In the genomic region with DNA sequence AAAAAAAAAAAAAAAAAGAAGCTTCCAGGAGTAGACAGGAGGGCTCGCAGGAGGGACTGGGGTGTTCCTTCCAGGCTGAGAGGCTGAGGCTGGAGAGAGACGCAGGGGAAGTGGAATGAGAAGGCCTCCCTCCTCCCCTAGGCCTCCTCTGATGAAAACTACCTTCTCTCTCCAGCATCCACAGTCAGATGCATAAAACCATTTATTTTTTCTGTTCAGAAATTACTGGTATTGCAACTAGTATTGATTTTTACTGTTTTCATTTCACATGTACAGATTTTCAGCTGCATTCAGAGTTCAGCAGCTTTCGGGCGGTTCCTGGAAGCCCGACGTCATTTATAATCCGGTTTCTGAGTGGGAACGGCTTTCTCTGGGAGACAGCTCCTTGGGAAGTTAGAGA, we compare ENCODE assay signal across 19 cellular contexts. TPM values are rescaled to one million over a fixed set of nuclear protein-coding genes. Genes with fewer than 3 reads are reported as not detected.
DNase-seq lines count a peak whose midpoint lies in the region; ATAC-seq, FAIRE-seq and TF ChIP-seq lines count a peak whose summit lies in the region.
"Had no signal": no experiment of that assay in that cellular context is flagged by ENCODE, and none has a peak within 500 bp of the region (broad histone marks: within the 10 kb centered on the region; RNA-seq: fewer than 3 reads in every experiment).

No MANE protein-coding gene starts in this region.

- H3K79me2 ChIP-seq in KMS-11 (ENCODE audit: insufficient read depth, low read depth), result no peaks in the 10 kb centered on the region
- H3K79me2 ChIP-seq in GM12878 (ENCODE audit: control insufficient read depth, insufficient read depth, low read length), result peaks cover 28% of the 10 kb centered on the region

- peak overlapping the region; percentile 45; the same call in 1 of the 2 replicates for H3K4me2 ChIP-seq in KMS-11
- H3K4me2 ChIP-seq in GM12878 (ENCODE audit: control insufficient read depth, insufficient read depth), result peak overlapping the region; percentile 94

- TF ChIP-seq EP300 in GM12878 (IDR thresholded peaks at IDR 0.05; ENCODE audit: borderline replicate concordance in 1 of 2, control insufficient read depth in 1 of 2, low read depth in 2 of 2, low read length in 2 of 2), result no peak

- SMC1A ChIA-PET in GM12878 (lab: Charles Lee; ENCODE audit: uncharacterized antibody, unreplicated experiment), result interaction anchor here (1.1 to 7.1 kb wide), 7 partner anchors 18 to 608 kb away, joined by 3 to 132 read pairs (median 3); no protein-coding TSS in a partner anchor

- H2AFZ ChIP-seq in KMS-11 (ENCODE audit: low read depth) (peak overlapping the region; percentile 45; the same call in 1 of the 2 replicates), GM12878 (ENCODE audit: control insufficient read depth, low read depth, low read length) (peak overlapping the region; percentile 44)

- no peak overlapping the region for H3K4me3 ChIP-seq in KMS-11 (IDR thresholded peaks at IDR 0.05; ENCODE audit: insufficient read depth, low read depth, low read length)
- peak overlapping the region; percentile 71 for H3K4me3 ChIP-seq in GM12878
- H3K4me3 ChIP-seq: Peyer's patch, vagina had no signal

- no peaks in the 10 kb centered on the region for H3K36me3 Mint-ChIP-seq in activated CD8-positive, alpha-beta T cell treated with anti-CD3 and anti-CD28 coated beads, Interleukin-2, amount 10 ng/mL, durations not matched to agents 7 days and 5 days (ENCODE audit: low read depth)
- no peaks in the 10 kb centered on the region for H3K36me3 Mint-ChIP-seq in activated CD8-positive, alpha-beta T cell treated with anti-CD3 and anti-CD28 coated beads for 36 hours (ENCODE audit: low read depth)
- no peaks in the 10 kb centered on the region for H3K36me3 Mint-ChIP-seq in progenitor cell of endocrine pancreas (ENCODE audit: insufficient read depth)

- no peak overlapping the region for H3K9ac ChIP-seq in KMS-11
- peak overlapping the region; percentile 79 for H3K9ac ChIP-seq in GM12878 (ENCODE audit: control insufficient read depth, insufficient read depth, low read length)
- H3K9ac ChIP-seq: SK-N-SH had no signal

- no peaks in the 10 kb centered on the region for H4K20me1 ChIP-seq in KMS-11 (ENCODE audit: insufficient read depth)
- no peaks in the 10 kb centered on the region for H4K20me1 ChIP-seq in GM12878 (ENCODE audit: control insufficient read depth, insufficient read depth)

- FAIRE-seq in GM12878 (lab: Jason Lieb, UNC), result no peak
- FAIRE-seq: HepG2 had no signal

- peak overlapping the region; percentile 7 for H3K4me3 Mint-ChIP-seq in activated CD8-positive, alpha-beta T cell treated with anti-CD3 and anti-CD28 coated beads, Interleukin-2, amount 10 ng/mL, durations not matched to agents 7 days and 5 days
- no peak overlapping the region for H3K4me3 Mint-ChIP-seq in activated CD8-positive, alpha-beta T cell treated with anti-CD3 and anti-CD28 coated beads for 36 hours
- peak overlapping the region; percentile 35 for H3K4me3 Mint-ChIP-seq in progenitor cell of endocrine pancreas (ENCODE audit: low read depth)

- POLR2A ChIA-PET in activated CD8-positive, alpha-beta T cell treated with anti-CD3 and anti-CD28 coated beads, Interleukin-2, amount 10 ng/mL, durations not matched to agents 7 days and 5 days (lab: Charles Lee), result interaction anchor here (0.6 kb wide), 2 partner anchors 176 to 273 kb away, joined by 3 read pairs; a partner anchor contains a TSS
- POLR2A ChIA-PET in activated CD8-positive, alpha-beta T cell treated with anti-CD3 and anti-CD28 coated beads for 36 hours (lab: Charles Lee), result no interaction called here
- POLR2A ChIA-PET in GM12878 (lab: Charles Lee), result interaction anchor here (1.1 to 3.2 kb wide), 8 partner anchors 18 to 500 kb away, joined by 3 to 18 read pairs (median 5); a partner anchor contains a TSS

- H3K4me1 ChIP-seq in KMS-11 (ENCODE audit: low read depth, poor library complexity, severe bottlenecking) (peaks cover 33% of the 10 kb centered on the region), GM12878 (ENCODE audit: control insufficient read depth, insufficient read depth, low read length) (peaks cover 20% of the 10 kb centered on the region)

- no peaks in the 10 kb centered on the region for H3K9me3 ChIP-seq in GM12878 (replicated peaks; ENCODE audit: control insufficient read depth, insufficient read depth, low read length)
- H3K9me3 ChIP-seq: Peyer's patch, SK-N-SH, vagina had no signal

- H3K27me3 Mint-ChIP-seq in activated CD8-positive, alpha-beta T cell treated with anti-CD3 and anti-CD28 coated beads, Interleukin-2, amount 10 ng/mL, durations not matched to agents 7 days and 5 days (ENCODE audit: low read depth), result no peaks in the 10 kb centered on the region
- H3K27me3 Mint-ChIP-seq in activated CD8-positive, alpha-beta T cell treated with anti-CD3 and anti-CD28 coated beads for 36 hours, result peaks cover 1% of the 10 kb centered on the region
- H3K27me3 Mint-ChIP-seq in progenitor cell of endocrine pancreas, result peaks cover 22% of the 10 kb centered on the region

- no peak for TF ChIP-seq POLR2A in GM12878 (IDR thresholded peaks at IDR 0.05; ENCODE audit: low read depth, low read length)

- intact Hi-C loops in activated CD8-positive, alpha-beta T cell treated with anti-CD3 and anti-CD28 coated beads for 36 hours (cut with micrococcal nuclease), result loop anchor here (10.0 kb wide), 1 partner anchor 354 kb away; no protein-coding TSS in a partner anchor
- intact Hi-C loops in GM12878 (cut with micrococcal nuclease; ENCODE audit: unreplicated experiment), result loop anchor here (2.0 to 5.0 kb wide), 3 partner anchors 173 to 606 kb away; a partner anchor contains a TSS

- H3K4me1 Mint-ChIP-seq in activated CD8-positive, alpha-beta T cell treated with anti-CD3 and anti-CD28 coated beads, Interleukin-2, amount 10 ng/mL, durations not matched to agents 7 days and 5 days (ENCODE audit: low read depth), result peaks cover 43% of the 10 kb centered on the region
- H3K4me1 Mint-ChIP-seq in activated CD8-positive, alpha-beta T cell treated with anti-CD3 and anti-CD28 coated beads for 36 hours (ENCODE audit: low read depth), result peaks cover 26% of the 10 kb centered on the region
- peaks cover 4% of the 10 kb centered on the region for H3K4me1 Mint-ChIP-seq in progenitor cell of endocrine pancreas (ENCODE audit: low read depth)

- no peak for DNase-seq in activated CD8-positive, alpha-beta T cell treated with anti-CD3 and anti-CD28 coated beads, Interleukin-2, amount 10 ng/mL, durations not matched to agents 7 days and 5 days
- no peak for DNase-seq in activated CD8-positive, alpha-beta T cell treated with anti-CD3 and anti-CD28 coated beads for 36 hours
- DNase-seq in GM12878 (ENCODE audit: low read depth, low spot score) (no peak), progenitor cell of endocrine pancreas (ENCODE audit: low spot score, unreplicated experiment) (no peak), hypothalamus (lab: John Stamatoyannopoulos, UW) (no peak), foreskin melanocyte (no peak)
- DNase-seq: activated naive CD4-positive, alpha-beta T cell; NCI-H1930; NCI-H524 treated with DMSO at 0.1 percent for 48 hours; Peyer's patch; retina; SK-N-SH had no signal

- TF ChIP-seq RAD21 in GM12878 (IDR thresholded peaks at IDR 0.05; ENCODE audit: insufficient read depth, low read depth, low read length), result no peak

- no peaks in the 10 kb centered on the region for H3K9me3 Mint-ChIP-seq in activated CD8-positive, alpha-beta T cell treated with anti-CD3 and anti-CD28 coated beads, Interleukin-2, amount 10 ng/mL, durations not matched to agents 7 days and 5 days (ENCODE audit: insufficient read depth)
- H3K9me3 Mint-ChIP-seq in activated CD8-positive, alpha-beta T cell treated with anti-CD3 and anti-CD28 coated beads for 36 hours, result no peaks in the 10 kb centered on the region
- H3K9me3 Mint-ChIP-seq in progenitor cell of endocrine pancreas (ENCODE audit: low read depth), result no peaks in the 10 kb centered on the region

- in situ Hi-C loops in GM12878 (cut with MboI), result loop anchor here (5.0 kb wide), 2 partner anchors 272 to 472 kb away; a partner anchor contains a TSS

- H3K27me3 ChIP-seq in KMS-11 (ENCODE audit: insufficient read depth, low read depth) (no peaks in the 10 kb centered on the region), GM12878 (replicated peaks in 1 of 2; ENCODE audit: control insufficient read depth in 2 of 2, insufficient read depth in 2 of 2, low read length in 1 of 2) (no peaks in the 10 kb centered on the region)
- H3K27me3 ChIP-seq: Peyer's patch, vagina had no signal

- ATAC-seq in activated CD8-positive, alpha-beta T cell treated with anti-CD3 and anti-CD28 coated beads, Interleukin-2, amount 10 ng/mL, durations not matched to agents 7 days and 5 days, result no peak
- no peak for ATAC-seq in activated CD8-positive, alpha-beta T cell treated with anti-CD3 and anti-CD28 coated beads for 36 hours
- no peak for ATAC-seq in GM12878
- no peak for ATAC-seq in GM18867 (IDR thresholded peaks at IDR 0.05; ENCODE audit: unreplicated experiment)
- ATAC-seq: HCT116, HepG2 had no signal

- TF ChIP-seq CTCF in activated CD8-positive, alpha-beta T cell treated with anti-CD3 and anti-CD28 coated beads for 36 hours (IDR thresholded peaks at IDR 0.05), result no peak
- no peak for TF ChIP-seq CTCF in KMS-11 (conservative IDR thresholded peaks at IDR 0.05; ENCODE audit: low read depth, low read length)
- no peak for TF ChIP-seq CTCF in GM12878 (IDR thresholded peaks at IDR 0.05 in 2 of 3, conservative IDR thresholded peaks at IDR 0.05 in 1 of 3; ENCODE audit: control insufficient read depth in 2 of 3, extremely low read depth in 1 of 3, insufficient read depth in 1 of 3, low read depth in 3 of 3, low read length in 3 of 3)
- TF ChIP-seq CTCF in progenitor cell of endocrine pancreas (IDR thresholded peaks at IDR 0.05; ENCODE audit: unreplicated experiment), result no peak

- no TSS peak for BruUV-seq in GM12878 (replicated peaks; lab: Mats Ljungman, UMichigan)

- H3K27ac ChIP-seq in KMS-11 (no peak overlapping the region), GM12878 (ENCODE audit: control insufficient read depth, insufficient read depth) (peak overlapping the region; percentile 94)
- H3K27ac ChIP-seq: vagina had no signal

- no peaks in the 10 kb centered on the region for H3K36me3 ChIP-seq in KMS-11 (ENCODE audit: insufficient read depth)
- no peaks in the 10 kb centered on the region; a peak in 1 of 4 replicates for H3K36me3 ChIP-seq in GM12878 (ENCODE audit: control insufficient read depth in 2 of 2, insufficient read depth in 2 of 2, low read length in 1 of 2)
- H3K36me3 ChIP-seq: Peyer's patch, vagina had no signal

- RAD21 ChIA-PET in GM12878 (lab: Charles Lee; ENCODE audit: unreplicated experiment), result interaction anchor here (0.8 to 12.1 kb wide), 12 partner anchors 19 to 348 kb away, joined by 3 to 97 read pairs (median 6); a partner anchor contains a TSS

- H3K27ac Mint-ChIP-seq in activated CD8-positive, alpha-beta T cell treated with anti-CD3 and anti-CD28 coated beads, Interleukin-2, amount 10 ng/mL, durations not matched to agents 7 days and 5 days, result no peak overlapping the region
- H3K27ac Mint-ChIP-seq in activated CD8-positive, alpha-beta T cell treated with anti-CD3 and anti-CD28 coated beads for 36 hours, result no peak overlapping the region
- H3K27ac Mint-ChIP-seq in progenitor cell of endocrine pancreas, result no peak overlapping the region

- 3% methylated on average over 7 of the region's 8 CpGs for WGBS in GM12878 (ENCODE audit: insufficient coverage, insufficient replicate concordance, low lambda C conversion rate, missing lambda C conversion rate)

- CTCF ChIA-PET in activated CD8-positive, alpha-beta T cell treated with anti-CD3 and anti-CD28 coated beads, Interleukin-2, amount 10 ng/mL, durations not matched to agents 7 days and 5 days (lab: Charles Lee), result interaction anchor here (1.1 to 6.5 kb wide), 4 partner anchors 237 to 349 kb away, joined by 4 to 67 read pairs (median 16); a partner anchor contains a TSS
- CTCF ChIA-PET in activated CD8-positive, alpha-beta T cell treated with anti-CD3 and anti-CD28 coated beads for 36 hours (lab: Charles Lee), result interaction anchor here (1.2 to 2.3 kb wide), 3 partner anchors 270 to 473 kb away, joined by 3 to 14 read pairs (median 5); a partner anchor contains a TSS
- CTCF ChIA-PET in GM12878 (lab: Yijun Ruan, JAX), result interaction anchor here (0.6 to 11.9 kb wide), 8 partner anchors 15 to 322 kb away, joined by 3 to 133 read pairs (median 15); no protein-coding TSS in a partner anchor

RNA-seq across cellular contexts. Expression of a gene that starts 6.8 kb away (rescaled TPM):
- under 1 TPM in 1 of 2 experiments, not detected in 1; 0.05 TPM for total RNA-seq in activated CD8-positive, alpha-beta T cell treated with anti-CD3 and anti-CD28 coated beads, Interleukin-2, amount 10 ng/mL, durations not matched to agents 7 days and 5 days
- total RNA-seq in activated CD8-positive, alpha-beta T cell treated with anti-CD3 and anti-CD28 coated beads for 36 hours, result under 1 TPM in 1 of 2 experiments, not detected in 1; 0.16 TPM
- 9.2 and 10.3 TPM in 2 replicates for total RNA-seq in GM12878 (2013; cell fraction: nucleolus; rRNA removed)
- 0.16 and 0.34 TPM in 2 replicates for total RNA-seq in GM12878 (2014; rRNA removed)
- total RNA-seq in GM12878 (2014; rRNA removed; fragmentation: Illumina TruSeq; extraction: Trizol), result 0.13 and 0.32 TPM in 2 replicates
- 0.29 and 0.36 TPM in 2 replicates for total RNA-seq in GM12878 (2021)
- 0.22 TPM for polyA plus RNA-seq in GM12878 (2011; ENCODE audit: low read depth)
- polyA plus RNA-seq in GM12878 (2011; rRNA removed), result 0.84 and 1.3 TPM in 2 replicates
- polyA plus RNA-seq in GM12878 (2011; cell fraction: cytosol; rRNA removed), result 1.8 and 1.9 TPM in 2 replicates
- polyA plus RNA-seq in GM12878 (2011; cell fraction: nucleus; rRNA removed), result 2.5 and 2.6 TPM in 2 replicates
- polyA plus RNA-seq in GM12878 (2012), result 0.69 and 0.70 TPM in 2 replicates
- 0.13 and 0.24 TPM in 2 replicates for polyA plus RNA-seq in GM12878 (2014; fragmentation: Illumina TruSeq; extraction: Trizol)
- not detected for polyA plus RNA-seq in GM12878 (2014; fragmentation: Nextera tagmentation; extraction: Ambion mirVana)
- 0.10 and 0.15 TPM in 2 replicates for polyA plus RNA-seq in GM12878 (2014; rRNA removed)
- under 1 TPM in 1 of 2 experiments, not detected in 1; 0.20 TPM for polyA plus RNA-seq in GM12878 (2016; fragmentation: Nextera tagmentation; extraction: Ambion mirVana)
- polyA minus RNA-seq in GM12878 (2011; rRNA and poly(A)+ RNA removed), result 2.0 and 2.9 TPM in 2 replicates
- polyA minus RNA-seq in GM12878 (2011; cell fraction: cytosol; rRNA and poly(A)+ RNA removed), result 0.73 and 3.9 TPM in 2 replicates
- polyA minus RNA-seq in GM12878 (2011; cell fraction: nucleus; rRNA and poly(A)+ RNA removed), result 0.96 and 0.97 TPM in 2 replicates
- total RNA-seq in progenitor cell of endocrine pancreas, result 0.31 and 0.69 TPM in 2 replicates
- total RNA-seq: dermis blood vessel endothelial cell, HepG2, lung microvascular endothelial cell had no signal
